17 cellular contexts compared by ENCODE assay signal in the genomic region with DNA sequence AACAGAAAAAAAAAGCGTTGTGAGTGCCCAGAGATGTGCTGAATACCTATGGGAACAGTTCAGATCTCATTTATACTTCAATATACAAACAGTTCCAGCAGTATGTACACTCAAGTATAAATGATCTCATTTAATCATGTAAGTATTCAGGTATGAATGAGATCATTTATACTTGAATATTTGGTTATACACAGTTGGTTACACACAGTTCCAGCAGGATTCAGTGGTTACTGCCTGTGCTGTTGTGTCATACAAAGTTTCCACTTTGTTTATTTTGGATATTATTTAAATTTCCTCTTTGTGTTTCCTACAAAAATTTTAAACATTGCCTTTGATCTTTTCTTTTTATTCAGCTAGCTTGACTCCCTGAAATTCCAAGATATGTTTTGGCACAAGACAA.
DNase-seq lines count a peak whose midpoint lies in the region; ATAC-seq and TF ChIP-seq lines count a peak whose summit lies in the region.
"Had no signal": no experiment of that assay in that cellular context is flagged by ENCODE, and none has a peak within 500 bp of the region (broad histone marks: within the 10 kb centered on the region; RNA-seq: fewer than 3 reads in every experiment).

No MANE protein-coding gene starts in this region.

- no peak for TF ChIP-seq CTCF in fibroblast of the aortic adventitia (IDR thresholded peaks at IDR 0.05; ENCODE audit: insufficient read depth, low read length)

- H3K4me1 ChIP-seq in adipocyte (ENCODE audit: control insufficient read depth, insufficient read depth, low read length): peaks cover 18% of the 10 kb centered on the region
- H3K4me1 ChIP-seq in right cardiac atrium (ENCODE audit: control insufficient read depth, insufficient read depth, low read length): no peaks in the 10 kb centered on the region
- H3K4me1 ChIP-seq: heart right ventricle, pancreas, uterus had no signal

- ATAC-seq in GM19351 (IDR thresholded peaks at IDR 0.05; ENCODE audit: unreplicated experiment) (no peak), HG02870 (IDR thresholded peaks at IDR 0.05; ENCODE audit: unreplicated experiment) (no peak), right cardiac atrium (no peak)
- ATAC-seq: activated CD8-positive, alpha-beta memory T cell treated with anti-CD3 and anti-CD28 coated beads, Interleukin-2, amount 10 ng/mL, durations not matched to agents 7 days and 5 days; effector memory CD8-positive, alpha-beta T cell; T-helper 17 cell had no signal

- no peak overlapping the region for H3K27ac ChIP-seq in right cardiac atrium (ENCODE audit: low read length)
- H3K27ac ChIP-seq: cardiac muscle cell, heart right ventricle, pancreas had no signal

- peak; percentile 75 for DNase-seq in HCEC 1CT
- DNase-seq in adipocyte (ENCODE audit: low read depth): peak; percentile 46
- DNase-seq in fibroblast of the aortic adventitia (ENCODE audit: low read depth): peak; percentile 18
- peak; percentile 7 for DNase-seq in stromal cell of bone marrow (ENCODE audit: low read depth)
- no peak for DNase-seq in right cardiac atrium
- DNase-seq: activated CD8-positive, alpha-beta memory T cell treated with anti-CD3 and anti-CD28 coated beads, Interleukin-2, amount 10 ng/mL, durations not matched to agents 7 days and 5 days; activated naive CD4-positive, alpha-beta T cell; effector memory CD8-positive, alpha-beta T cell; heart right ventricle; NCI-H187 treated with DMSO at 0.1 percent for 48 hours; NCI-H526; pancreas; T-helper 17 cell; uterus had no signal

- intact Hi-C loops in right cardiac atrium (cut with DNase I): no loop called here

- 73% methylated on average over 1 of the region's 1 CpG for WGBS in right cardiac atrium

- H3K27me3 ChIP-seq in adipocyte (replicated peaks; ENCODE audit: control insufficient read depth, insufficient read depth, low read length): no peaks in the 10 kb centered on the region
- no peaks in the 10 kb centered on the region for H3K27me3 ChIP-seq in right cardiac atrium (ENCODE audit: control insufficient read depth, insufficient read depth)
- H3K27me3 ChIP-seq: cardiac muscle cell, heart right ventricle, pancreas, uterus had no signal

- H3K4me3 ChIP-seq in adipocyte (ENCODE audit: low read length): no peak overlapping the region
- no peak overlapping the region for H3K4me3 ChIP-seq in fibroblast of the aortic adventitia (ENCODE audit: low read depth, low read length)
- no peak overlapping the region for H3K4me3 ChIP-seq in right cardiac atrium (ENCODE audit: low read length)
- H3K4me3 ChIP-seq: cardiac muscle cell, heart right ventricle, pancreas, uterus had no signal

- no peaks in the 10 kb centered on the region for H3K36me3 ChIP-seq in adipocyte (ENCODE audit: control insufficient read depth, insufficient read depth, low read length, severe bottlenecking)
- H3K36me3 ChIP-seq: cardiac muscle cell, heart right ventricle, pancreas, uterus had no signal

- H3K9me3 ChIP-seq in adipocyte (ENCODE audit: control insufficient read depth, low read length): no peaks in the 10 kb centered on the region
- no peaks in the 10 kb centered on the region for H3K9me3 ChIP-seq in right cardiac atrium (ENCODE audit: control insufficient read depth, low read length)
- H3K9me3 ChIP-seq: heart right ventricle, pancreas, uterus had no signal

- H3K9ac ChIP-seq in adipocyte (ENCODE audit: low read length): no peak overlapping the region

Comparison
In these comparisons a context has a peak if more than half of its experiments do, and no peak if none do; other contexts are left out.
1. DNase-seq: peak in HCEC 1CT (single experiment), adipocyte (single experiment), fibroblast of the aortic adventitia (single experiment) and stromal cell of bone marrow (single experiment); none in right cardiac atrium (0 of 3).